12 cellular contexts compared by ENCODE assay signal in genomic region chr14:68527329-68527851, GRCh38.
A peak's percentile ranks its signal among the peaks of the same experiment; 100 is the strongest.
DNase-seq lines count a peak whose midpoint lies in the region; ATAC-seq and TF ChIP-seq lines count a peak whose summit lies in the region.
"Had no signal": no experiment of that assay in that cellular context is flagged by ENCODE, and none has a peak within 500 bp of the region (broad histone marks: within the 10 kb centered on the region; RNA-seq: fewer than 3 reads in every experiment).

No MANE protein-coding gene starts in this region.

- peak overlapping the region; percentile 11; the same call in 1 of the 2 replicates for H3K27ac ChIP-seq in 22Rv1
- H3K27ac ChIP-seq in adrenal gland: peak overlapping the region in 3 of 5 donors; percentile 11 to 46 (median 43)
- peak overlapping the region; percentile 79 for H3K27ac ChIP-seq in prostate gland

- H3K4me1 ChIP-seq in adrenal gland (replicated peaks in 1 of 2): peaks cover 0 to 22% of the 10 kb centered on the region in 2 donors
- H3K4me1 ChIP-seq in prostate gland (replicated peaks): no peaks in the 10 kb centered on the region

- no peak overlapping the region for H3K27ac Mint-ChIP-seq in activated T-cell treated with anti-CD3 and anti-CD28 coated beads, Interleukin-2, amount 50 U/mL, for 24 hours
- H3K27ac Mint-ChIP-seq: effector memory CD8-positive, alpha-beta T cell had no signal

- peaks cover 2% of the 10 kb centered on the region for H3K4me1 Mint-ChIP-seq in activated T-cell treated with anti-CD3 and anti-CD28 coated beads, Interleukin-2, amount 50 U/mL, for 24 hours (ENCODE audit: low read depth)

- H3K27me3 ChIP-seq in adrenal gland: no peaks in the 10 kb centered on the region
- no peaks in the 10 kb centered on the region for H3K27me3 ChIP-seq in prostate gland (replicated peaks; ENCODE audit: insufficient read depth)

- ATAC-seq in HG02981 (IDR thresholded peaks at IDR 0.05; ENCODE audit: unreplicated experiment): no peak
- ATAC-seq: effector memory CD8-positive, alpha-beta T cell; stimulated activated naive CD8-positive, alpha-beta T cell treated with anti-CD3 and anti-CD28 coated beads, Interleukin-15, Interleukin-2, amounts not matched to agents 100 U/mL and 50 U/mL, for 24 hours had no signal

- no peak for TF ChIP-seq POLR2A in adrenal gland (IDR thresholded peaks at IDR 0.05)
- no peak for TF ChIP-seq POLR2A in prostate gland (IDR thresholded peaks at IDR 0.05)

- H3K4me3 ChIP-seq in adrenal gland (no peak overlapping the region), prostate gland (no peak overlapping the region)

- peaks cover 7% of the 10 kb centered on the region for H3K36me3 Mint-ChIP-seq in activated T-cell treated with anti-CD3 and anti-CD28 coated beads, Interleukin-2, amount 50 U/mL, for 24 hours (ENCODE audit: low read depth)

- TF ChIP-seq CTCF in 22Rv1 (IDR thresholded peaks at IDR 0.05) (no peak), adrenal gland (IDR thresholded peaks at IDR 0.05) (no peak), prostate gland (IDR thresholded peaks at IDR 0.05) (no peak)

- no peaks in the 10 kb centered on the region for H3K27me3 Mint-ChIP-seq in activated T-cell treated with anti-CD3 and anti-CD28 coated beads, Interleukin-2, amount 50 U/mL, for 24 hours
- H3K27me3 Mint-ChIP-seq: effector memory CD8-positive, alpha-beta T cell had no signal

- no peak overlapping the region for H3K4me3 Mint-ChIP-seq in activated T-cell treated with anti-CD3 and anti-CD28 coated beads, Interleukin-2, amount 50 U/mL, for 24 hours
- H3K4me3 Mint-ChIP-seq: effector memory CD8-positive, alpha-beta T cell had no signal

- DNase-seq in adrenal gland (no peak), iPS-NIHi11 (ENCODE audit: low spot score) (peak; percentile 33), prostate gland (ENCODE audit: low spot score) (peak; percentile 59), AML-193 (lab: John Stamatoyannopoulos, UW) (no peak), germinal center (ENCODE audit: low spot score) (no peak)
- no peak for DNase-seq in activated T-cell treated with anti-CD3 and anti-CD28 coated beads, Interleukin-2, amount 50 U/mL, for 24 hours
- DNase-seq: activated naive CD4-positive, alpha-beta T cell treated with anti-CD3 and anti-CD28 coated beads, Interleukin-2, amount 50 U/mL, for 16 hours; effector memory CD8-positive, alpha-beta T cell; NCI-H1105; stimulated activated naive CD8-positive, alpha-beta T cell treated with anti-CD3 and anti-CD28 coated beads, Interleukin-15, Interleukin-2, amounts not matched to agents 100 U/mL and 50 U/mL, for 24 hours had no signal

- H3K36me3 ChIP-seq in adrenal gland (replicated peaks in 1 of 2) (no peaks in the 10 kb centered on the region), prostate gland (no peaks in the 10 kb centered on the region)

- H3K9me3 ChIP-seq in adrenal gland (replicated peaks in 1 of 3): peaks cover 0 to 3% (median 0%) of the 10 kb centered on the region in 3 donors
- no peaks in the 10 kb centered on the region for H3K9me3 ChIP-seq in prostate gland

- intact Hi-C loops in adrenal gland (cut with DNase I) (loop anchor here (10.0 kb wide), 1 partner anchor 257 kb away; no protein-coding TSS in a partner anchor), prostate gland (cut with DNase I) (loop anchor here (5.0 to 10.0 kb wide), 3 partner anchors 265 to 583 kb away; partner anchors contain the start of gene ZFP36L1)

- peaks cover 20% of the 10 kb centered on the region for H3K9me3 Mint-ChIP-seq in activated T-cell treated with anti-CD3 and anti-CD28 coated beads, Interleukin-2, amount 50 U/mL, for 24 hours

- WGBS in adrenal gland, 4 donors: 78 to 86% (median 81%) methylated on average over 1 of the region's 1 CpG
- WGBS in prostate gland: 50% methylated on average over 1 of the region's 1 CpG

Comparison
In these comparisons a context has a peak if more than half of its experiments do, and no peak if none do; other contexts are left out.
1. H3K27ac ChIP-seq: peak in every context shown above with its lines; median percentile 79 in prostate gland; 43 in adrenal gland; 11 in 22Rv1.
2. DNase-seq: peak in iPS-NIHi11 (single experiment) and prostate gland (single experiment); none in adrenal gland (0 of 7), AML-193 (0 of 2), germinal center (single experiment) and activated T-cell treated with anti-CD3 and anti-CD28 coated beads, Interleukin-2, amount 50 U/mL, for 24 hours (single experiment).